In the genomic region with DNA sequence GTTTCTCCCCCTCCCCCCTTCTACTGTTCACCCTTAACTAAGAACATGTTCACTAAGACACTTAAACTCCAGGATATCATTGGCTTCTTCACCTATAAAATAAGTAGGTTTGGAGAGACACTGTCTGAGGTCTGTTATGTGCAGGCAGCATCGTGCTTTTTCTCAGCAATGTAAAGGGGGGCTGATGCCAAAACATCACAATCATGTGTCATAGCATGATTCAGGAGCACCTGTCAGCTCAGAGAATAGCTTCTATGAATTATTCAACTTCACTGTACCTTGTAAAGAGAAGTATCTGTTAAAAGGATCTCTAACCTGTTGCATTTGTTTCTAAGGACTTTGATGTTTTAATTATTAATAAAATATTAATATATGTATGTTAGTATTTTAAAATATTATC, we compare ENCODE assay signal across 15 cellular contexts.
DNase-seq lines count a peak whose midpoint lies in the region; ATAC-seq, FAIRE-seq and TF ChIP-seq lines count a peak whose summit lies in the region.
"Had no signal": no experiment of that assay in that cellular context is flagged by ENCODE, and none has a peak within 500 bp of the region (broad histone marks: within the 10 kb centered on the region; RNA-seq: fewer than 3 reads in every experiment).

No MANE protein-coding gene starts in this region.

- H3K4me3 ChIP-seq in PC-3 (ENCODE audit: low read length): no peak overlapping the region
- no peak overlapping the region for H3K4me3 ChIP-seq in H1 (ENCODE audit: extremely low read depth in 1 of 4, insufficient read depth in 2 of 4, low read depth in 3 of 4, low read length in 4 of 4)
- no peak overlapping the region for H3K4me3 ChIP-seq in kidney epithelial cell (ENCODE audit: low read depth, low read length)
- no peak overlapping the region for H3K4me3 ChIP-seq in H7 (ENCODE audit: insufficient read depth, low read depth, low read length)
- H3K4me3 ChIP-seq: GM12878 had no signal

- H3K27me3 ChIP-seq in PC-3 (ENCODE audit: low read length) (peaks cover 9% of the 10 kb centered on the region; the same call in 1 of the 2 replicates), H1 (replicated peaks in 1 of 4; ENCODE audit: control insufficient read depth in 3 of 4, extremely low read depth in 1 of 4, insufficient read depth in 3 of 4, low read length in 3 of 4) (no peaks in the 10 kb centered on the region), kidney epithelial cell (ENCODE audit: control insufficient read depth, insufficient read depth, low read length) (no peaks in the 10 kb centered on the region), H7 (ENCODE audit: control insufficient read depth, insufficient read depth, low read length) (no peaks in the 10 kb centered on the region)

- TF ChIP-seq POLR2A in H1 (IDR thresholded peaks at IDR 0.05; ENCODE audit: control extremely low read depth in 1 of 2, low read depth in 2 of 2, low read length in 2 of 2): no peak

- H2AK5ac ChIP-seq in H1 (ENCODE audit: low read depth, low read length): no peak overlapping the region

- ATAC-seq in PC-3: no peak
- no peak for ATAC-seq in HG02610 (IDR thresholded peaks at IDR 0.05; ENCODE audit: unreplicated experiment)
- ATAC-seq: GM12878 had no signal

- H3K79me1 ChIP-seq in H1 (ENCODE audit: low read depth, low read length): no peaks in the 10 kb centered on the region

- POLR2A ChIA-PET in PC-3 (lab: Charles Lee; ENCODE audit: unreplicated experiment): no interaction called here
- POLR2A ChIA-PET in H1 (lab: Charles Lee; ENCODE audit: partially characterized antibody): no interaction called here

- CTCF ChIA-PET in PC-3 (lab: Charles Lee) (no interaction called here), H1 (lab: Charles Lee; ENCODE audit: partially characterized antibody) (no interaction called here)

- no peak overlapping the region for H3K4ac ChIP-seq in H1 (replicated peaks; ENCODE audit: insufficient read length, low read depth, low read length)

- H3K14ac ChIP-seq in H1 (ENCODE audit: insufficient read length): no peak overlapping the region

- H3K23ac ChIP-seq in H1 (ENCODE audit: insufficient read length): no peak overlapping the region

- H3K4me1 ChIP-seq in PC-3 (ENCODE audit: insufficient read depth, low read length): no peaks in the 10 kb centered on the region
- no peaks in the 10 kb centered on the region for H3K4me1 ChIP-seq in H1 (replicated peaks in 1 of 4; ENCODE audit: control insufficient read depth in 3 of 4, insufficient read depth in 4 of 4, low read length in 3 of 4)

- no peaks in the 10 kb centered on the region for H3K23me2 ChIP-seq in H1 (ENCODE audit: low read depth, low read length)

- H3K9ac ChIP-seq in PC-3 (ENCODE audit: low read length): no peak overlapping the region
- no peak overlapping the region for H3K9ac ChIP-seq in H1 (replicated peaks in 1 of 4; ENCODE audit: extremely low read depth in 1 of 4, low read depth in 3 of 4, low read length in 3 of 4)

- no peak overlapping the region for H3K18ac ChIP-seq in H1 (ENCODE audit: extremely low read depth, low read length)

- no peak overlapping the region for H4K91ac ChIP-seq in H1 (replicated peaks; ENCODE audit: insufficient read length, low read length)

- H4K20me1 ChIP-seq in PC-3 (ENCODE audit: low read length): no peaks in the 10 kb centered on the region
- no peaks in the 10 kb centered on the region for H4K20me1 ChIP-seq in H1 (replicated peaks in 1 of 2; ENCODE audit: control insufficient read depth in 1 of 2, insufficient read depth in 2 of 2, low read length in 2 of 2)

- no peak overlapping the region for H2AFZ ChIP-seq in PC-3 (ENCODE audit: low read length)
- H2AFZ ChIP-seq in H1 (ENCODE audit: low read length): no peak overlapping the region

- no peaks in the 10 kb centered on the region for H3F3A ChIP-seq in PC-3 (ENCODE audit: low read length, unreplicated experiment)

- no peak overlapping the region for H3K56ac ChIP-seq in H1 (replicated peaks; ENCODE audit: insufficient read length, low read depth, low read length)

- H3K4me2 ChIP-seq in PC-3 (ENCODE audit: low read length): no peak overlapping the region
- no peak overlapping the region for H3K4me2 ChIP-seq in H1 (ENCODE audit: insufficient read depth in 1 of 2, low read depth in 2 of 2, low read length in 2 of 2)

- no peaks in the 10 kb centered on the region for H3K79me2 ChIP-seq in PC-3 (ENCODE audit: low read length)
- H3K79me2 ChIP-seq in H1 (ENCODE audit: control insufficient read depth in 1 of 2, insufficient read depth in 2 of 2, low read length in 2 of 2): no peaks in the 10 kb centered on the region

- DNase-seq in HT1080 (ENCODE audit: low read depth) (peak; percentile 26), PC-3 (peak; percentile 27), H1 (ENCODE audit: low read depth in 1 of 2, low spot score in 2 of 2) (no peak), kidney epithelial cell (ENCODE audit: low read depth) (peak; percentile 5), H7 (no peak), epidermal melanocyte (ENCODE audit: insufficient read length, low spot score) (no peak)
- DNase-seq: C1 segment of cervical spinal cord; CD4-positive, alpha-beta memory T cell; DMS79; GOT3; HCEC 1CT; HFFc6 had no signal

- TF ChIP-seq CTCF in PC-3 (conservative IDR thresholded peaks at IDR 0.05; ENCODE audit: low read depth, low read length) (no peak), H1 (IDR thresholded peaks at IDR 0.05; ENCODE audit: control extremely low read depth in 1 of 3, insufficient read depth in 1 of 3, low read depth in 1 of 3, low read length in 3 of 3) (no peak), kidney epithelial cell (IDR thresholded peaks at IDR 0.05; ENCODE audit: insufficient read depth, low read length, poor library complexity, severe bottlenecking) (no peak)

- H3K36me3 ChIP-seq in PC-3 (ENCODE audit: low read depth, low read length) (no peaks in the 10 kb centered on the region), H1 (ENCODE audit: control insufficient read depth in 2 of 4, insufficient read depth in 4 of 4, low read length in 3 of 4) (no peaks in the 10 kb centered on the region), kidney epithelial cell (ENCODE audit: control insufficient read depth, insufficient read depth, low read length) (no peaks in the 10 kb centered on the region), H7 (replicated peaks; ENCODE audit: control insufficient read depth, insufficient read depth, low read length) (no peaks in the 10 kb centered on the region)

- no peak overlapping the region for H2BK5ac ChIP-seq in H1 (ENCODE audit: low read depth, low read length)

- no TSS peak for BruUV-seq in PC-3 (replicated peaks; lab: Mats Ljungman, UMichigan)

- WGBS in H1 (ENCODE audit: extremely low coverage in 1 of 2, insufficient coverage in 1 of 2, insufficient read length in 1 of 2, insufficient replicate concordance in 2 of 2, low coverage in 1 of 2, low lambda C conversion rate in 2 of 2, missing lambda C conversion rate in 1 of 2), 2 experiments: 83% methylated on average over 1 of the region's 1 CpG; no CpG with 5 or more reads in 1 of the 2 experiments

- TF ChIP-seq RAD21 in H1 (IDR thresholded peaks at IDR 0.05 in 1 of 2, conservative IDR thresholded peaks at IDR 0.05 in 1 of 2; ENCODE audit: low read depth in 2 of 2, low read length in 2 of 2): no peak

- H3K27ac ChIP-seq in PC-3 (ENCODE audit: low read length) (no peak overlapping the region), H1 (ENCODE audit: low read depth, low read length) (no peak overlapping the region)
- H3K27ac ChIP-seq: HL-60 had no signal

- H2BK20ac ChIP-seq in H1 (ENCODE audit: low read length): no peak overlapping the region

- H3K9me2 ChIP-seq in PC-3 (replicated peaks; ENCODE audit: low read length): no peaks in the 10 kb centered on the region

- no peak overlapping the region for H4K5ac ChIP-seq in H1 (ENCODE audit: insufficient read length, low read depth, low read length)

- no peak for TF ChIP-seq EP300 in H1 (IDR thresholded peaks at IDR 0.05; ENCODE audit: borderline replicate concordance in 1 of 2, low read depth in 2 of 2, low read length in 2 of 2)

- intact Hi-C loops in PC-3 (cut with micrococcal nuclease): no loop called here

- H4K8ac ChIP-seq in H1 (ENCODE audit: extremely low read depth, insufficient read depth, low read length): no peak overlapping the region

- H2BK15ac ChIP-seq in H1 (ENCODE audit: low read length): 0 out of 2 replicates have a peak overlapping the region, but pooled peaks have one; percentile 72

- H3K9me3 ChIP-seq in PC-3 (ENCODE audit: low read length) (no peaks in the 10 kb centered on the region), H1 (ENCODE audit: insufficient read depth in 2 of 2, low read depth in 1 of 2, low read length in 1 of 2) (no peaks in the 10 kb centered on the region)

- no peak for FAIRE-seq in H1 (lab: Jason Lieb, UNC)
- FAIRE-seq: GM12878 had no signal

- no peak overlapping the region for H2BK120ac ChIP-seq in H1 (replicated peaks; ENCODE audit: low read depth, low read length)

- H2BK12ac ChIP-seq in H1 (ENCODE audit: low read depth, low read length): no peak overlapping the region

TF ChIP-seq in H1, 55 proteins besides CTCF, POLR2A, EP300 and RAD21:
- TF ChIP-seq CREB1 (IDR thresholded peaks at IDR 0.05) (no peak), FOSL1 (IDR thresholded peaks at IDR 0.05; ENCODE audit: insufficient read depth, low read depth, low read length) (no peak), NRF1 (IDR thresholded peaks at IDR 0.05; ENCODE audit: low read depth, low read length) (no peak), SIN3A (conservative IDR thresholded peaks at IDR 0.05 in 1 of 2, IDR thresholded peaks at IDR 0.05 in 1 of 2; ENCODE audit: low read depth in 1 of 2, low read length in 2 of 2) (no peak), EZH2 (IDR thresholded peaks at IDR 0.05; ENCODE audit: low read depth, low read length, severe bottlenecking) (no peak), GABPA (IDR thresholded peaks at IDR 0.05; ENCODE audit: borderline replicate concordance, insufficient read depth, low read length) (no peak), BACH1 (IDR thresholded peaks at IDR 0.05; ENCODE audit: low read length) (no peak), SIRT6 (IDR thresholded peaks at IDR 0.05; ENCODE audit: low read length) (no peak), CHD1 (IDR thresholded peaks at IDR 0.05; ENCODE audit: low read depth, low read length) (no peak), CTBP2 (IDR thresholded peaks at IDR 0.05; ENCODE audit: borderline replicate concordance, insufficient read depth, insufficient read length, low read length) (no peak), POLR2AphosphoS5 (IDR thresholded peaks at IDR 0.05; ENCODE audit: low read depth, low read length) (no peak), SAP30 (IDR thresholded peaks at IDR 0.05; ENCODE audit: insufficient read depth, insufficient replicate concordance, low read length) (no peak)
TF ChIP-seq in H1: peak in this region for 0.

Comparison
In these comparisons a context has a peak if more than half of its experiments do, and no peak if none do; other contexts are left out.
1. DNase-seq: peak in HT1080 (single experiment), PC-3 (single experiment) and kidney epithelial cell (single experiment); none in H1 (0 of 2), H7 (single experiment) and epidermal melanocyte (single experiment).